ENCODE assay signal across 1 cellular context in genomic region chr6:52577022-52577777, GRCh38.
A peak's percentile ranks its signal among the peaks of the same experiment; 100 is the strongest.
TF ChIP-seq lines count a peak whose summit lies in the region.

A gene with protein sequence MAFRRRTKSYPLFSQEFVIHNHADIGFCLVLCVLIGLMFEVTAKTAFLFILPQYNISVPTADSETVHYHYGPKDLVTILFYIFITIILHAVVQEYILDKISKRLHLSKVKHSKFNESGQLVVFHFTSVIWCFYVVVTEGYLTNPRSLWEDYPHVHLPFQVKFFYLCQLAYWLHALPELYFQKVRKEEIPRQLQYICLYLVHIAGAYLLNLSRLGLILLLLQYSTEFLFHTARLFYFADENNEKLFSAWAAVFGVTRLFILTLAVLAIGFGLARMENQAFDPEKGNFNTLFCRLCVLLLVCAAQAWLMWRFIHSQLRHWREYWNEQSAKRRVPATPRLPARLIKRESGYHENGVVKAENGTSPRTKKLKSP (minus strand): TSS chr6:52577060. CDS start chr6:52576915, 145 bp downstream.

TF ChIP-seq in HepG2, 621 proteins besides CTCF, POLR2A, EP300 and RAD21 (continued from another document):
- TF ChIP-seq ZNF607 (CRISPR knock-in tag; IDR thresholded peaks at IDR 0.05; ENCODE audit: borderline replicate concordance) (peak; percentile 26; the same call in 1 of the 2 replicates), ZNF619 (CRISPR knock-in tag; IDR thresholded peaks at IDR 0.05) (peak; percentile 31; the same call in 1 of the 2 replicates), ZNF713 (CRISPR knock-in tag; IDR thresholded peaks at IDR 0.05) (peak; percentile 94), ZSCAN31 (CRISPR knock-in tag; IDR thresholded peaks at IDR 0.05; ENCODE audit: low read depth) (peak; percentile 91; the same call in 1 of the 2 replicates)
- TF ChIP-seq, protein P1, sequence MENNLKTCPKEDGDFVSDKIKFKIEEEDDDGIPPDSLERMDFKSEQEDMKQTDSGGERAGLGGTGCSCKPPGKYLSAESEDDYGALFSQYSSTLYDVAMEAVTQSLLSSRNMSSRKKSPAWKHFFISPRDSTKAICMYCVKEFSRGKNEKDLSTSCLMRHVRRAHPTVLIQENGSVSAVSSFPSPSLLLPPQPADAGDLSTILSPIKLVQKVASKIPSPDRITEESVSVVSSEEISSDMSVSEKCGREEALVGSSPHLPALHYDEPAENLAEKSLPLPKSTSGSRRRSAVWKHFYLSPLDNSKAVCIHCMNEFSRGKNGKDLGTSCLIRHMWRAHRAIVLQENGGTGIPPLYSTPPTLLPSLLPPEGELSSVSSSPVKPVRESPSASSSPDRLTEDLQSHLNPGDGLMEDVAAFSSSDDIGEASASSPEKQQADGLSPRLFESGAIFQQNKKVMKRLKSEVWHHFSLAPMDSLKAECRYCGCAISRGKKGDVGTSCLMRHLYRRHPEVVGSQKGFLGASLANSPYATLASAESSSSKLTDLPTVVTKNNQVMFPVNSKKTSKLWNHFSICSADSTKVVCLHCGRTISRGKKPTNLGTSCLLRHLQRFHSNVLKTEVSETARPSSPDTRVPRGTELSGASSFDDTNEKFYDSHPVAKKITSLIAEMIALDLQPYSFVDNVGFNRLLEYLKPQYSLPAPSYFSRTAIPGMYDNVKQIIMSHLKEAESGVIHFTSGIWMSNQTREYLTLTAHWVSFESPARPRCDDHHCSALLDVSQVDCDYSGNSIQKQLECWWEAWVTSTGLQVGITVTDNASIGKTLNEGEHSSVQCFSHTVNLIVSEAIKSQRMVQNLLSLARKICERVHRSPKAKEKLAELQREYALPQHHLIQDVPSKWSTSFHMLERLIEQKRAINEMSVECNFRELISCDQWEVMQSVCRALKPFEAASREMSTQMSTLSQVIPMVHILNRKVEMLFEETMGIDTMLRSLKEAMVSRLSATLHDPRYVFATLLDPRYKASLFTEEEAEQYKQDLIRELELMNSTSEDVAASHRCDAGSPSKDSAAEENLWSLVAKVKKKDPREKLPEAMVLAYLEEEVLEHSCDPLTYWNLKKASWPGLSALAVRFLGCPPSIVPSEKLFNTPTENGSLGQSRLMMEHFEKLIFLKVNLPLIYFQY (CRISPR knock-in tag; IDR thresholded peaks at IDR 0.05; ENCODE audit: borderline replicate concordance), result peak; percentile 43; the same call in 1 of the 2 replicates
- TF ChIP-seq, protein P2, sequence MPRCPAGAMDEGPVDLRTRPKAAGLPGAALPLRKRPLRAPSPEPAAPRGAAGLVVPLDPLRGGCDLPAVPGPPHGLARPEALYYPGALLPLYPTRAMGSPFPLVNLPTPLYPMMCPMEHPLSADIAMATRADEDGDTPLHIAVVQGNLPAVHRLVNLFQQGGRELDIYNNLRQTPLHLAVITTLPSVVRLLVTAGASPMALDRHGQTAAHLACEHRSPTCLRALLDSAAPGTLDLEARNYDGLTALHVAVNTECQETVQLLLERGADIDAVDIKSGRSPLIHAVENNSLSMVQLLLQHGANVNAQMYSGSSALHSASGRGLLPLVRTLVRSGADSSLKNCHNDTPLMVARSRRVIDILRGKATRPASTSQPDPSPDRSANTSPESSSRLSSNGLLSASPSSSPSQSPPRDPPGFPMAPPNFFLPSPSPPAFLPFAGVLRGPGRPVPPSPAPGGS (CRISPR knock-in tag; IDR thresholded peaks at IDR 0.05), result peak; percentile 94
